In genomic region chr5:135012033-135012588, GRCh38 we compare ENCODE assay signal across 26 cellular contexts. TPM values are rescaled to one million over a fixed set of nuclear protein-coding genes. Genes with fewer than 3 reads are reported as not detected.
DNase-seq lines count a peak whose midpoint lies in the region; ATAC-seq and TF ChIP-seq lines count a peak whose summit lies in the region.
"Had no signal": no experiment of that assay in that cellular context is flagged by ENCODE, and none has a peak within 500 bp of the region (broad histone marks: within the 10 kb centered on the region; RNA-seq: fewer than 3 reads in every experiment).

No MANE protein-coding gene starts in this region.

- no peak for TF ChIP-seq EP300 in sigmoid colon (IDR thresholded peaks at IDR 0.05)

- H3K36me3 ChIP-seq in lower lobe of right lung (no peaks in the 10 kb centered on the region), sigmoid colon (no peaks in the 10 kb centered on the region)
- H3K36me3 ChIP-seq: BLaER1, HAP-1 had no signal

- H3K4me3 ChIP-seq in coronary artery, result no peak overlapping the region
- H3K4me3 ChIP-seq in lower lobe of right lung, result no peak overlapping the region
- no peak overlapping the region for H3K4me3 ChIP-seq in sigmoid colon
- no peak overlapping the region for H3K4me3 ChIP-seq in foreskin fibroblast (ENCODE audit: low read depth in 1 of 2, low read length in 2 of 2)
- H3K4me3 ChIP-seq: BLaER1, GM23338, HAP-1, K562 had no signal

- H3K9me3 ChIP-seq in lower lobe of right lung (no peaks in the 10 kb centered on the region), sigmoid colon (no peaks in the 10 kb centered on the region)
- H3K9me3 ChIP-seq: BLaER1, HAP-1 had no signal

- DNase-seq in activated CD8-positive, alpha-beta memory T cell treated with anti-CD3 and anti-CD28 coated beads for 24 hours, result peak; percentile 35
- DNase-seq in activated CD8-positive, alpha-beta memory T cell treated with anti-CD3 and anti-CD28 coated beads, Interleukin-2, amount 50 U/mL, for 4 hours, result no peak
- DNase-seq in coronary artery (ENCODE audit: low spot score) (peak; percentile 43), lower lobe of right lung (peak; percentile 16), sigmoid colon (peak; percentile 46), foreskin fibroblast (no peak)
- DNase-seq in stimulated activated naive CD8-positive, alpha-beta T cell treated with anti-CD3 and anti-CD28 coated beads, Interleukin-15, Interleukin-2, amounts not matched to agents 100 U/mL and 50 U/mL, for 24 hours, result no peak
- DNase-seq: CD4-positive, CD25-positive, alpha-beta regulatory T cell; DMS53; HFFc6; Kasumi-1; NCI-H1105; NCI-H1436 treated with DMSO at 0.1 percent for 48 hours; NCI-H187 treated with DMSO at 0.1 percent for 48 hours; NCI-H2171 treated with DMSO at 0.1 percent for 48 hours; NCI-H345; NCI-H510A treated with DMSO at 0.1 percent for 48 hours; SIG-M5 had no signal

- H3K4me1 ChIP-seq in lower lobe of right lung, result no peaks in the 10 kb centered on the region
- H3K4me1 ChIP-seq in sigmoid colon, result peaks cover 0 to 31% (median 24%) of the 10 kb centered on the region in 4 donors
- H3K4me1 ChIP-seq: BLaER1, HAP-1 had no signal

- no peak for ATAC-seq in lower lobe of right lung
- no peak for ATAC-seq in stimulated activated naive CD8-positive, alpha-beta T cell treated with anti-CD3 and anti-CD28 coated beads, Interleukin-15, Interleukin-2, amounts not matched to agents 100 U/mL and 50 U/mL, for 24 hours
- no peak for ATAC-seq in HG03159 (IDR thresholded peaks at IDR 0.05; ENCODE audit: unreplicated experiment)
- ATAC-seq: GM23338, K562 had no signal

- TF ChIP-seq CTCF in coronary artery (IDR thresholded peaks at IDR 0.05), result no peak
- TF ChIP-seq CTCF in lower lobe of right lung (IDR thresholded peaks at IDR 0.05), result no peak
- no peak for TF ChIP-seq CTCF in sigmoid colon (IDR thresholded peaks at IDR 0.05)
- TF ChIP-seq CTCF in foreskin fibroblast (IDR thresholded peaks at IDR 0.05; ENCODE audit: low read depth, low read length), result no peak

- no peak for TF ChIP-seq POLR2A in sigmoid colon (IDR thresholded peaks at IDR 0.05)

- WGBS in sigmoid colon, 2 donors, result 94% methylated on average over 2 of the region's 2 CpGs

- H3K27ac ChIP-seq in coronary artery (no peak overlapping the region), lower lobe of right lung (no peak overlapping the region), sigmoid colon (no peak overlapping the region)
- H3K27ac ChIP-seq: BLaER1 had no signal

- intact Hi-C loops in lower lobe of right lung (cut with DNase I) (no loop called here), sigmoid colon (cut with DNase I) (no loop called here)

- H3K27me3 ChIP-seq in lower lobe of right lung (ENCODE audit: low read depth), result no peaks in the 10 kb centered on the region
- no peaks in the 10 kb centered on the region for H3K27me3 ChIP-seq in sigmoid colon
- H3K27me3 ChIP-seq: BLaER1 had no signal

RNA-seq across cellular contexts. Expression of gene PITX1, which starts 21.9 kb away (rescaled TPM):
- 0.47 TPM for total RNA-seq in lower lobe of right lung
- total RNA-seq in sigmoid colon, result 1 to 10 TPM; 1.6 to 5.8 (median 3.5) TPM
- polyA plus RNA-seq in sigmoid colon, result 1 to 10 TPM; 6.0 to 7.2 (median 6.3) TPM
- total RNA-seq: CD4-positive, CD25-positive, alpha-beta regulatory T cell; GM23338 had no signal
- polyA plus RNA-seq: CD4-positive, CD25-positive, alpha-beta regulatory T cell; GM23338 had no signal

RNA-seq across cellular contexts. Expression of gene CATSPER3, which starts 44.4 kb away (rescaled TPM):
- total RNA-seq in lower lobe of right lung (0.68 TPM), sigmoid colon (1 to 10 TPM in 1 of 4 donors, not detected in 3; 1.4 TPM)
- 1 to 10 TPM in 1 of 3 donors, under 1 TPM in 1, not detected in 1; 0.57 to 1.2 TPM for polyA plus RNA-seq in sigmoid colon
- total RNA-seq: A172, G401, GM23338, M059J had no signal

Comparison
In these comparisons a context has a peak if more than half of its experiments do, and no peak if none do; other contexts are left out.
1. DNase-seq: peak in activated CD8-positive, alpha-beta memory T cell treated with anti-CD3 and anti-CD28 coated beads for 24 hours (single experiment), coronary artery (single experiment), lower lobe of right lung (single experiment) and sigmoid colon (single experiment); none in activated CD8-positive, alpha-beta memory T cell treated with anti-CD3 and anti-CD28 coated beads, Interleukin-2, amount 50 U/mL, for 4 hours (single experiment), stimulated activated naive CD8-positive, alpha-beta T cell treated with anti-CD3 and anti-CD28 coated beads, Interleukin-15, Interleukin-2, amounts not matched to agents 100 U/mL and 50 U/mL, for 24 hours (single experiment) and foreskin fibroblast (0 of 2).